ENCODE assay signal across 1 cellular context in the genomic region with DNA sequence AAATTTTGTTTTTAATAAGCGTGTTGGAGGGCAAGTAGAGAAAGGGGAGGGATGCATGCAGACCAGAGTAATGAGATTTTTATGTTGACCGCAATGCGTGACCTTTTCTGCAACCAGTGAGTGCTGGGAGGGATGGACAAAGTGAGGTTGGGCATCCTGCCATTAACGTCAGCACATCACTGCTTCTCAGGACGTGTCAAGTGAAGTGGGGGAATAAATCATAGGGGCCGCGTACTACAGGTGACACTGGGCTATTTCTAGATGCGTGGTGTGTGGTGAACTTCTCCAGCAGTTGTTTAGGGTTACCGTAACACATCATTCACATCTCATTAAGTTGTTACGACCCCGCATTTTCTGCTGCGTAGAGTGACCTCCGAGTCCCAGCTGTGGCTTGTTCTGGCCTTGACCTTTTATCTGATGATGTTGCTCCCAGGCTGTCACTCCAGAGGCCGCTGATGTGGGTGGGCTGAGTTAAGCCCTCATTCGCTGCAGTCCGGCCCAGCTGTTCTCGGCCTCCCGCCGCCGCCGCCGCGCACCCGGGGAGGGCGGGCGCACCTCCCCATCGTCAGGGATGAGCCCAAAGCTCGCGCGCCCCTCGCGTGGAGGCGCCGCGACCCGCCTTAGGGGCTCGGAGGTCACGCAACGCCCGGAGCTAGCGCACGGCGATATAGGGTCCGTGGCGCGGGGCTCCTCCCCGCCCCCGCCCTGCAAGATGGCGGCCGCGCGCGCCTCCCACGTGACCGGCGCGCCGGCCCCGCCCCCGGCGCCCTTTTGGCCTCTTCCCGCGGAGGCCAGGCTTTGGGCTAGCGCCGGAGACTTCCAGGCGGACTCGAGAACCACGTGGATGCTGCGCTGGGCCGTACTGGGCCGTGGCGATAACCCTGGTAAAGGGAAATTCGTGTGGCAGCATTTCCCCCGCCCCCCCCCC.
TF ChIP-seq lines count a peak whose summit lies in the region.

No MANE protein-coding gene starts in this region.

TF ChIP-seq in HepG2, 621 proteins besides CTCF, POLR2A, EP300 and RAD21 (continued from another document and continues in another):
- no peak for TF ChIP-seq ZNF781 (CRISPR knock-in tag; IDR thresholded peaks at IDR 0.05; ENCODE audit: borderline replicate concordance, not compliant biosample characterization)
- TF ChIP-seq, protein P1, sequence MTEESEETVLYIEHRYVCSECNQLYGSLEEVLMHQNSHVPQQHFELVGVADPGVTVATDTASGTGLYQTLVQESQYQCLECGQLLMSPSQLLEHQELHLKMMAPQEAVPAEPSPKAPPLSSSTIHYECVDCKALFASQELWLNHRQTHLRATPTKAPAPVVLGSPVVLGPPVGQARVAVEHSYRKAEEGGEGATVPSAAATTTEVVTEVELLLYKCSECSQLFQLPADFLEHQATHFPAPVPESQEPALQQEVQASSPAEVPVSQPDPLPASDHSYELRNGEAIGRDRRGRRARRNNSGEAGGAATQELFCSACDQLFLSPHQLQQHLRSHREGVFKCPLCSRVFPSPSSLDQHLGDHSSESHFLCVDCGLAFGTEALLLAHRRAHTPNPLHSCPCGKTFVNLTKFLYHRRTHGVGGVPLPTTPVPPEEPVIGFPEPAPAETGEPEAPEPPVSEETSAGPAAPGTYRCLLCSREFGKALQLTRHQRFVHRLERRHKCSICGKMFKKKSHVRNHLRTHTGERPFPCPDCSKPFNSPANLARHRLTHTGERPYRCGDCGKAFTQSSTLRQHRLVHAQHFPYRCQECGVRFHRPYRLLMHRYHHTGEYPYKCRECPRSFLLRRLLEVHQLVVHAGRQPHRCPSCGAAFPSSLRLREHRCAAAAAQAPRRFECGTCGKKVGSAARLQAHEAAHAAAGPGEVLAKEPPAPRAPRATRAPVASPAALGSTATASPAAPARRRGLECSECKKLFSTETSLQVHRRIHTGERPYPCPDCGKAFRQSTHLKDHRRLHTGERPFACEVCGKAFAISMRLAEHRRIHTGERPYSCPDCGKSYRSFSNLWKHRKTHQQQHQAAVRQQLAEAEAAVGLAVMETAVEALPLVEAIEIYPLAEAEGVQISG (CRISPR knock-in tag; IDR thresholded peaks at IDR 0.05) = peak; percentile 80
- TF ChIP-seq, protein P2, sequence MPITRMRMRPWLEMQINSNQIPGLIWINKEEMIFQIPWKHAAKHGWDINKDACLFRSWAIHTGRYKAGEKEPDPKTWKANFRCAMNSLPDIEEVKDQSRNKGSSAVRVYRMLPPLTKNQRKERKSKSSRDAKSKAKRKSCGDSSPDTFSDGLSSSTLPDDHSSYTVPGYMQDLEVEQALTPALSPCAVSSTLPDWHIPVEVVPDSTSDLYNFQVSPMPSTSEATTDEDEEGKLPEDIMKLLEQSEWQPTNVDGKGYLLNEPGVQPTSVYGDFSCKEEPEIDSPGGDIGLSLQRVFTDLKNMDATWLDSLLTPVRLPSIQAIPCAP (CRISPR knock-in tag; IDR thresholded peaks at IDR 0.05; ENCODE audit: low read depth) = no peak
- TF ChIP-seq, protein P3, sequence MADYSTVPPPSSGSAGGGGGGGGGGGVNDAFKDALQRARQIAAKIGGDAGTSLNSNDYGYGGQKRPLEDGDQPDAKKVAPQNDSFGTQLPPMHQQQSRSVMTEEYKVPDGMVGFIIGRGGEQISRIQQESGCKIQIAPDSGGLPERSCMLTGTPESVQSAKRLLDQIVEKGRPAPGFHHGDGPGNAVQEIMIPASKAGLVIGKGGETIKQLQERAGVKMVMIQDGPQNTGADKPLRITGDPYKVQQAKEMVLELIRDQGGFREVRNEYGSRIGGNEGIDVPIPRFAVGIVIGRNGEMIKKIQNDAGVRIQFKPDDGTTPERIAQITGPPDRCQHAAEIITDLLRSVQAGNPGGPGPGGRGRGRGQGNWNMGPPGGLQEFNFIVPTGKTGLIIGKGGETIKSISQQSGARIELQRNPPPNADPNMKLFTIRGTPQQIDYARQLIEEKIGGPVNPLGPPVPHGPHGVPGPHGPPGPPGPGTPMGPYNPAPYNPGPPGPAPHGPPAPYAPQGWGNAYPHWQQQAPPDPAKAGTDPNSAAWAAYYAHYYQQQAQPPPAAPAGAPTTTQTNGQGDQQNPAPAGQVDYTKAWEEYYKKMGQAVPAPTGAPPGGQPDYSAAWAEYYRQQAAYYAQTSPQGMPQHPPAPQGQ (CRISPR knock-in tag; IDR thresholded peaks at IDR 0.05; ENCODE audit: borderline replicate concordance) = no peak
- TF ChIP-seq, protein P4, sequence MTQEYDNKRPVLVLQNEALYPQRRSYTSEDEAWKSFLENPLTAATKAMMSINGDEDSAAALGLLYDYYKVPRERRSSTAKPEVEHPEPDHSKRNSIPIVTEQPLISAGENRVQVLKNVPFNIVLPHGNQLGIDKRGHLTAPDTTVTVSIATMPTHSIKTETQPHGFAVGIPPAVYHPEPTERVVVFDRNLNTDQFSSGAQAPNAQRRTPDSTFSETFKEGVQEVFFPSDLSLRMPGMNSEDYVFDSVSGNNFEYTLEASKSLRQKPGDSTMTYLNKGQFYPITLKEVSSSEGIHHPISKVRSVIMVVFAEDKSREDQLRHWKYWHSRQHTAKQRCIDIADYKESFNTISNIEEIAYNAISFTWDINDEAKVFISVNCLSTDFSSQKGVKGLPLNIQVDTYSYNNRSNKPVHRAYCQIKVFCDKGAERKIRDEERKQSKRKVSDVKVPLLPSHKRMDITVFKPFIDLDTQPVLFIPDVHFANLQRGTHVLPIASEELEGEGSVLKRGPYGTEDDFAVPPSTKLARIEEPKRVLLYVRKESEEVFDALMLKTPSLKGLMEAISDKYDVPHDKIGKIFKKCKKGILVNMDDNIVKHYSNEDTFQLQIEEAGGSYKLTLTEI (CRISPR knock-in tag; conservative IDR thresholded peaks at IDR 0.05) = no peak
- no peak for TF ChIP-seq ARNT (IDR thresholded peaks at IDR 0.05)
- no peak for TF ChIP-seq ZMYM3 (CRISPR knock-in tag; IDR thresholded peaks at IDR 0.05)
- no peak for TF ChIP-seq NFE2 (CRISPR knock-in tag; IDR thresholded peaks at IDR 0.05)
- TF ChIP-seq NFYB (CRISPR knock-in tag; IDR thresholded peaks at IDR 0.05) = peak; percentile 15
- peak; percentile 34; the same call in 1 of the 2 replicates for TF ChIP-seq ZNF121 (CRISPR knock-in tag; IDR thresholded peaks at IDR 0.05)
- no peak for TF ChIP-seq ZFP1 (CRISPR knock-in tag; IDR thresholded peaks at IDR 0.05)
- peak; percentile 93 for TF ChIP-seq NR2F6 (IDR thresholded peaks at IDR 0.05)
- peak; percentile 95 for TF ChIP-seq NR2F6 (CRISPR knock-in tag; IDR thresholded peaks at IDR 0.05)
- TF ChIP-seq SRF (IDR thresholded peaks at IDR 0.05; ENCODE audit: low read depth, low read length) = no peak
- peak; percentile 98 for TF ChIP-seq AKAP8 (CRISPR knock-in tag; IDR thresholded peaks at IDR 0.05)
- TF ChIP-seq CREM (IDR thresholded peaks at IDR 0.05) = peak; percentile 75
- no peak for TF ChIP-seq CREM (CRISPR knock-in tag; IDR thresholded peaks at IDR 0.05)
- no peak for TF ChIP-seq ZFP36L2 (CRISPR knock-in tag; IDR thresholded peaks at IDR 0.05)
- TF ChIP-seq SATB2 (CRISPR knock-in tag; IDR thresholded peaks at IDR 0.05) = no peak
- TF ChIP-seq SRSF4 (IDR thresholded peaks at IDR 0.05; ENCODE audit: low read depth, low read length, poor library complexity, severe bottlenecking) = no peak
- peak; percentile 41; the same call in 1 of the 2 replicates for TF ChIP-seq NFKBIZ (CRISPR knock-in tag; IDR thresholded peaks at IDR 0.05)
- TF ChIP-seq, protein P5, sequence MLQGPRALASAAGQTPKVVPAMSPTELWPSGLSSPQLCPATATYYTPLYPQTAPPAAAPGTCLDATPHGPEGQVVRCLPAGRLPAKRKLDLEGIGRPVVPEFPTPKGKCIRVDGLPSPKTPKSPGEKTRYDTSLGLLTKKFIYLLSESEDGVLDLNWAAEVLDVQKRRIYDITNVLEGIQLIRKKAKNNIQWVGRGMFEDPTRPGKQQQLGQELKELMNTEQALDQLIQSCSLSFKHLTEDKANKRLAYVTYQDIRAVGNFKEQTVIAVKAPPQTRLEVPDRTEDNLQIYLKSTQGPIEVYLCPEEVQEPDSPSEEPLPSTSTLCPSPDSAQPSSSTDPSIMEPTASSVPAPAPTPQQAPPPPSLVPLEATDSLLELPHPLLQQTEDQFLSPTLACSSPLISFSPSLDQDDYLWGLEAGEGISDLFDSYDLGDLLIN (CRISPR knock-in tag; IDR thresholded peaks at IDR 0.05; ENCODE audit: borderline replicate concordance) = peak; percentile 16; the same call in 1 of the 2 replicates
- no peak for TF ChIP-seq ZSCAN30 (CRISPR knock-in tag; IDR thresholded peaks at IDR 0.05)
- no peak for TF ChIP-seq FOXP1 (IDR thresholded peaks at IDR 0.05)
- peak; percentile 10; the same call in 1 of the 2 replicates for TF ChIP-seq FOXP1 (CRISPR knock-in tag; IDR thresholded peaks at IDR 0.05)
- peak; percentile 76; the same call in 1 of the 2 replicates for TF ChIP-seq JUN (CRISPR knock-in tag; IDR thresholded peaks at IDR 0.05)
- peak; percentile 82 for TF ChIP-seq MYC (CRISPR knock-in tag; IDR thresholded peaks at IDR 0.05; ENCODE audit: borderline replicate concordance)
- TF ChIP-seq ZNF564 (CRISPR knock-in tag; IDR thresholded peaks at IDR 0.05) = peak; percentile 63; the same call in 1 of the 2 replicates
- TF ChIP-seq, protein P6, sequence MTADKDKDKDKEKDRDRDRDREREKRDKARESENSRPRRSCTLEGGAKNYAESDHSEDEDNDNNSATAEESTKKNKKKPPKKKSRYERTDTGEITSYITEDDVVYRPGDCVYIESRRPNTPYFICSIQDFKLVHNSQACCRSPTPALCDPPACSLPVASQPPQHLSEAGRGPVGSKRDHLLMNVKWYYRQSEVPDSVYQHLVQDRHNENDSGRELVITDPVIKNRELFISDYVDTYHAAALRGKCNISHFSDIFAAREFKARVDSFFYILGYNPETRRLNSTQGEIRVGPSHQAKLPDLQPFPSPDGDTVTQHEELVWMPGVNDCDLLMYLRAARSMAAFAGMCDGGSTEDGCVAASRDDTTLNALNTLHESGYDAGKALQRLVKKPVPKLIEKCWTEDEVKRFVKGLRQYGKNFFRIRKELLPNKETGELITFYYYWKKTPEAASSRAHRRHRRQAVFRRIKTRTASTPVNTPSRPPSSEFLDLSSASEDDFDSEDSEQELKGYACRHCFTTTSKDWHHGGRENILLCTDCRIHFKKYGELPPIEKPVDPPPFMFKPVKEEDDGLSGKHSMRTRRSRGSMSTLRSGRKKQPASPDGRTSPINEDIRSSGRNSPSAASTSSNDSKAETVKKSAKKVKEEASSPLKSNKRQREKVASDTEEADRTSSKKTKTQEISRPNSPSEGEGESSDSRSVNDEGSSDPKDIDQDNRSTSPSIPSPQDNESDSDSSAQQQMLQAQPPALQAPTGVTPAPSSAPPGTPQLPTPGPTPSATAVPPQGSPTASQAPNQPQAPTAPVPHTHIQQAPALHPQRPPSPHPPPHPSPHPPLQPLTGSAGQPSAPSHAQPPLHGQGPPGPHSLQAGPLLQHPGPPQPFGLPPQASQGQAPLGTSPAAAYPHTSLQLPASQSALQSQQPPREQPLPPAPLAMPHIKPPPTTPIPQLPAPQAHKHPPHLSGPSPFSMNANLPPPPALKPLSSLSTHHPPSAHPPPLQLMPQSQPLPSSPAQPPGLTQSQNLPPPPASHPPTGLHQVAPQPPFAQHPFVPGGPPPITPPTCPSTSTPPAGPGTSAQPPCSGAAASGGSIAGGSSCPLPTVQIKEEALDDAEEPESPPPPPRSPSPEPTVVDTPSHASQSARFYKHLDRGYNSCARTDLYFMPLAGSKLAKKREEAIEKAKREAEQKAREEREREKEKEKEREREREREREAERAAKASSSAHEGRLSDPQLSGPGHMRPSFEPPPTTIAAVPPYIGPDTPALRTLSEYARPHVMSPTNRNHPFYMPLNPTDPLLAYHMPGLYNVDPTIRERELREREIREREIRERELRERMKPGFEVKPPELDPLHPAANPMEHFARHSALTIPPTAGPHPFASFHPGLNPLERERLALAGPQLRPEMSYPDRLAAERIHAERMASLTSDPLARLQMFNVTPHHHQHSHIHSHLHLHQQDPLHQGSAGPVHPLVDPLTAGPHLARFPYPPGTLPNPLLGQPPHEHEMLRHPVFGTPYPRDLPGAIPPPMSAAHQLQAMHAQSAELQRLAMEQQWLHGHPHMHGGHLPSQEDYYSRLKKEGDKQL (CRISPR knock-in tag; IDR thresholded peaks at IDR 0.05; ENCODE audit: low read depth) = 0 out of 2 replicates have a peak, but pooled peaks have one; percentile 40
- TF ChIP-seq RBAK (CRISPR knock-in tag; IDR thresholded peaks at IDR 0.05) = no peak
- TF ChIP-seq, protein P7, sequence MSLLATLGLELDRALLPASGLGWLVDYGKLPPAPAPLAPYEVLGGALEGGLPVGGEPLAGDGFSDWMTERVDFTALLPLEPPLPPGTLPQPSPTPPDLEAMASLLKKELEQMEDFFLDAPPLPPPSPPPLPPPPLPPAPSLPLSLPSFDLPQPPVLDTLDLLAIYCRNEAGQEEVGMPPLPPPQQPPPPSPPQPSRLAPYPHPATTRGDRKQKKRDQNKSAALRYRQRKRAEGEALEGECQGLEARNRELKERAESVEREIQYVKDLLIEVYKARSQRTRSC (CRISPR knock-in tag; IDR thresholded peaks at IDR 0.05; ENCODE audit: low read depth) = no peak
- TF ChIP-seq ZNF101 (CRISPR knock-in tag; IDR thresholded peaks at IDR 0.05; ENCODE audit: borderline replicate concordance, low read depth) = no peak
- TF ChIP-seq ZNF775 (CRISPR knock-in tag; IDR thresholded peaks at IDR 0.05; ENCODE audit: borderline replicate concordance) = no peak; the same call in 1 of the 2 replicates
- TF ChIP-seq, protein P8, sequence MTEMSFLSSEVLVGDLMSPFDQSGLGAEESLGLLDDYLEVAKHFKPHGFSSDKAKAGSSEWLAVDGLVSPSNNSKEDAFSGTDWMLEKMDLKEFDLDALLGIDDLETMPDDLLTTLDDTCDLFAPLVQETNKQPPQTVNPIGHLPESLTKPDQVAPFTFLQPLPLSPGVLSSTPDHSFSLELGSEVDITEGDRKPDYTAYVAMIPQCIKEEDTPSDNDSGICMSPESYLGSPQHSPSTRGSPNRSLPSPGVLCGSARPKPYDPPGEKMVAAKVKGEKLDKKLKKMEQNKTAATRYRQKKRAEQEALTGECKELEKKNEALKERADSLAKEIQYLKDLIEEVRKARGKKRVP (CRISPR knock-in tag; IDR thresholded peaks at IDR 0.05) = peak in 1 of 2 experiments; percentile 69; a peak in 2 of 4 replicates
- TF ChIP-seq ZNF772 (CRISPR knock-in tag; IDR thresholded peaks at IDR 0.05) = peak; percentile 67; the same call in 1 of the 2 replicates
- TF ChIP-seq NBN (conservative IDR thresholded peaks at IDR 0.05) = no peak
- TF ChIP-seq ZNF484 (CRISPR knock-in tag; IDR thresholded peaks at IDR 0.05; ENCODE audit: borderline replicate concordance, low read depth) = no peak
- peak; percentile 74 for TF ChIP-seq HNRNPK (IDR thresholded peaks at IDR 0.05; ENCODE audit: low read depth, low read length, poor library complexity, severe bottlenecking)
- TF ChIP-seq, protein P9, sequence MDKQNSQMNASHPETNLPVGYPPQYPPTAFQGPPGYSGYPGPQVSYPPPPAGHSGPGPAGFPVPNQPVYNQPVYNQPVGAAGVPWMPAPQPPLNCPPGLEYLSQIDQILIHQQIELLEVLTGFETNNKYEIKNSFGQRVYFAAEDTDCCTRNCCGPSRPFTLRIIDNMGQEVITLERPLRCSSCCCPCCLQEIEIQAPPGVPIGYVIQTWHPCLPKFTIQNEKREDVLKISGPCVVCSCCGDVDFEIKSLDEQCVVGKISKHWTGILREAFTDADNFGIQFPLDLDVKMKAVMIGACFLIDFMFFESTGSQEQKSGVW (CRISPR knock-in tag; IDR thresholded peaks at IDR 0.05; ENCODE audit: borderline replicate concordance) = no peak
- TF ChIP-seq ZMYM4 (CRISPR knock-in tag; IDR thresholded peaks at IDR 0.05) = peak; percentile 93
- no peak for TF ChIP-seq FOSL1 (CRISPR knock-in tag; IDR thresholded peaks at IDR 0.05; ENCODE audit: borderline replicate concordance)
- TF ChIP-seq HOXD1 (CRISPR knock-in tag; IDR thresholded peaks at IDR 0.05) = peak; percentile 66; the same call in 1 of the 2 replicates
- no peak for TF ChIP-seq GTF3A (CRISPR knock-in tag; conservative IDR thresholded peaks at IDR 0.05)
- TF ChIP-seq, protein P10, sequence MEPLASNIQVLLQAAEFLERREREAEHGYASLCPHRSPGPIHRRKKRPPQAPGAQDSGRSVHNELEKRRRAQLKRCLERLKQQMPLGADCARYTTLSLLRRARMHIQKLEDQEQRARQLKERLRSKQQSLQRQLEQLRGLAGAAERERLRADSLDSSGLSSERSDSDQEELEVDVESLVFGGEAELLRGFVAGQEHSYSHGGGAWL (CRISPR knock-in tag; IDR thresholded peaks at IDR 0.05) = peak; percentile 65
